ENCODE assay signal across 8 cellular contexts in the genomic region with DNA sequence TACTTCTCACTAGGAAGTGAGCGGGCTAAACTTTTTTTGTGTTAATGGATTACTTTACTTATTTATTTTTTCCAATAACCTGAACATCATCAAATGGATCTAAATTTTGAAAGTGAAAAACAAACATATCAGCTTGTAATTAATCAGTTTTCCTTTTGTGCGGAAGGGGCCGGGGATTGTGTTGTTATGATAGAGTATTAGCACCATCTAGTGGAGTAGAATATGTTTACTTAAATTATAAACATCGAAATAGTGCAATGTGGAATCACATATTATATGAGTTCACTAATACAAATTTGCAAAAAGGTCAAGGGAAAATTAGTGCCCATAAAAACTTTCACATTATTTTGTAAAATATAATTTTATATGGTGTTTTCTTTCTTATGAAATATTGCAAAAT. TPM values are rescaled to one million over a fixed set of nuclear protein-coding genes. Genes with fewer than 3 reads are reported as not detected.
DNase-seq lines count a peak whose midpoint lies in the region; ATAC-seq and TF ChIP-seq lines count a peak whose summit lies in the region.

No MANE protein-coding gene starts in this region.

- no peak overlapping the region for H3K9ac ChIP-seq in colonic mucosa (ENCODE audit: low read depth in 2 of 2, low read length in 2 of 2)

- TF ChIP-seq CTCF in colonic mucosa (IDR thresholded peaks at IDR 0.05) (peak; percentile 26), lower lobe of right lung (IDR thresholded peaks at IDR 0.05) (peak; percentile 47), lower leg skin (IDR thresholded peaks at IDR 0.05) (no peak)

- DNase-seq in COR-L47 (lab: John Stamatoyannopoulos, UW) (peak; percentile 41), NCI-H774 (lab: John Stamatoyannopoulos, UW) (peak; percentile 8), colonic mucosa (no peak), lower lobe of right lung (no peak), lower leg skin (ENCODE audit: low spot score in 2 of 2) (no peak)
- DNase-seq in stimulated activated CD4-positive, alpha-beta T cell treated with anti-CD3 and anti-CD28 coated beads, Interleukin-2, amount 100 ng/mL, for 24 hours = no peak

- no peaks in the 10 kb centered on the region for H3K9me3 ChIP-seq in colonic mucosa
- H3K9me3 ChIP-seq in lower lobe of right lung = no peaks in the 10 kb centered on the region

- no peak for TF ChIP-seq POLR2A in lower leg skin (IDR thresholded peaks at IDR 0.05)

- WGBS in lower leg skin, 2 donors = 11 to 18% methylated on average over 4 of the region's 4 CpGs

- H3K4me3 ChIP-seq in colonic mucosa (no peak overlapping the region), lower lobe of right lung (peak overlapping the region; percentile 15), lower leg skin (ENCODE audit: low read depth, poor library complexity, severe bottlenecking) (no peak overlapping the region)

- intact Hi-C loops in colonic mucosa (cut with DNase I) = loop anchor here (5.0 kb wide), 1 partner anchor 514 kb away; no protein-coding TSS in a partner anchor
- intact Hi-C loops in lower lobe of right lung (cut with DNase I) = no loop called here
- intact Hi-C loops in lower leg skin (cut with DNase I; ENCODE audit: low total_unique reads) = no loop called here

- H3K4me1 ChIP-seq in colonic mucosa (no peaks in the 10 kb centered on the region), lower lobe of right lung (no peaks in the 10 kb centered on the region)

- no peaks in the 10 kb centered on the region for H3K36me3 ChIP-seq in colonic mucosa
- H3K36me3 ChIP-seq in lower lobe of right lung = no peaks in the 10 kb centered on the region

- H3K27me3 ChIP-seq in colonic mucosa (no peaks in the 10 kb centered on the region), lower lobe of right lung (ENCODE audit: low read depth) (no peaks in the 10 kb centered on the region)

- no peak overlapping the region for H3K27ac ChIP-seq in colonic mucosa
- H3K27ac ChIP-seq in lower lobe of right lung = no peak overlapping the region

- ATAC-seq in GM19455 (IDR thresholded peaks at IDR 0.05; ENCODE audit: unreplicated experiment) (peak; percentile 80), HG03378 (IDR thresholded peaks at IDR 0.05; ENCODE audit: unreplicated experiment) (peak; percentile 86), lower lobe of right lung (peak; percentile 71 to 83)

RNA-seq across cellular contexts. Expression of a gene that starts 9.1 kb away (rescaled TPM):
- total RNA-seq in colonic mucosa (10 to 100 TPM; 15.4 to 20.5 TPM), lower lobe of right lung (69.6 TPM), lower leg skin (100 to 1,000 TPM in 1 of 4 donors, 10 to 100 TPM in 3; 40.8 to 115 (median 56.6) TPM)

RNA-seq across cellular contexts. Expression of a gene that starts 52.7 kb away (rescaled TPM):
- under 1 TPM; 0.56 to 0.82 TPM for total RNA-seq in colonic mucosa
- total RNA-seq in lower lobe of right lung = 3.7 TPM
- total RNA-seq in lower leg skin = under 1 TPM; 0.34 to 0.97 (median 0.79) TPM

Comparison
In these comparisons a context has a peak if more than half of its experiments do, and no peak if none do; other contexts are left out.
1. DNase-seq: peak in COR-L47 (single experiment) and NCI-H774 (single experiment); none in colonic mucosa (single experiment), lower lobe of right lung (single experiment), stimulated activated CD4-positive, alpha-beta T cell treated with anti-CD3 and anti-CD28 coated beads, Interleukin-2, amount 100 ng/mL, for 24 hours (0 of 2) and lower leg skin (0 of 2).
2. CTCF ChIP-seq: peak in colonic mucosa (single experiment) and lower lobe of right lung (single experiment); none in lower leg skin (0 of 3).
3. Peak in every context shown above with its lines, with median percentiles within 50 percentile points of each other: ATAC-seq.